18 cellular contexts compared by ENCODE assay signal in the genomic region with DNA sequence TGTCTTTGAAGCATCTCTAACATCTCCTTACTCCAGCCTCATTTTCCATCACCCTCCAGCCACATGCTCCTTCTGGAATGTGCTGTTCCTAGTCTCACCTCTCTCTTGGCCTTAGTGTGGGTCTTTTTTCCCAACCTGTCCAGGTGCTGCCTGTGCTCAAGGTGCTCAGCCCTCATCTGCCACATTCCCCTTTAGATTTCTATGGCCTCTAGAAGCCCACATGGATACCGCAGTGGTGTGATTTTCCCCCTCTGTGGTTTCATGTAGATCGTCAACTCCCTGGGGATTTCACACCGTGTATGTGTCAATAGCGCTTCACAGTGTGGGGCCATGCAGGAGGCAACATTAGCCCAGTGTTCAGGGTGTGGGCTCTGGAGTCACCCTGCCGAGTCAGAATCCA. TPM values are rescaled to one million over a fixed set of nuclear protein-coding genes. Genes with fewer than 3 reads are reported as not detected.
A peak's percentile ranks its signal among the peaks of the same experiment; 100 is the strongest.
DNase-seq lines count a peak whose midpoint lies in the region; FAIRE-seq and TF ChIP-seq lines count a peak whose summit lies in the region.
"Had no signal": no experiment of that assay in that cellular context is flagged by ENCODE, and none has a peak within 500 bp of the region (broad histone marks: within the 10 kb centered on the region; RNA-seq: fewer than 3 reads in every experiment).

No MANE protein-coding gene starts in this region.

- H3K79me2 ChIP-seq in mesendoderm (ENCODE audit: control insufficient read depth, insufficient read depth, low read length): no peaks in the 10 kb centered on the region

- H2BK15ac ChIP-seq in mesendoderm (replicated peaks; ENCODE audit: low read depth): no peak overlapping the region

- no peak overlapping the region for H3K27ac ChIP-seq in BLaER1
- H3K27ac ChIP-seq in mesendoderm (ENCODE audit: low read depth, low read length): no peak overlapping the region

- in situ Hi-C loops in GM13977 (cut with MboI; ENCODE audit: low pct_unique_long_range_greater_than_20kb, low sequenced_read_pairs, unreplicated experiment): no loop called here

- TF ChIP-seq CTCF in lower leg skin (IDR thresholded peaks at IDR 0.05) (no peak), GM13977 (IDR thresholded peaks at IDR 0.05; ENCODE audit: extremely low read depth, insufficient read depth, missing control alignments) (no peak)

- no peak overlapping the region for H4K5ac ChIP-seq in mesendoderm (ENCODE audit: low read length)

- no peaks in the 10 kb centered on the region for H3K79me1 ChIP-seq in mesendoderm (ENCODE audit: low read length)

- no peak overlapping the region for H3K23ac ChIP-seq in mesendoderm (ENCODE audit: low read length)

- H4K20me1 ChIP-seq in BLaER1: no peaks in the 10 kb centered on the region

- no peak overlapping the region for H2BK120ac ChIP-seq in mesendoderm (ENCODE audit: low read depth, low read length)

- H3K4me3 ChIP-seq in BLaER1: no peak overlapping the region
- no peak overlapping the region for H3K4me3 ChIP-seq in mesendoderm (ENCODE audit: low read length)
- no peak overlapping the region for H3K4me3 ChIP-seq in lower leg skin (ENCODE audit: low read depth, poor library complexity, severe bottlenecking)
- H3K4me3 ChIP-seq: HAP-1 had no signal

- no peak overlapping the region for H3K4ac ChIP-seq in mesendoderm (ENCODE audit: low read depth, low read length)

- H3K36me3 ChIP-seq in BLaER1: no peaks in the 10 kb centered on the region
- H3K36me3 ChIP-seq in mesendoderm (ENCODE audit: control insufficient read depth, insufficient read depth, low read length): no peaks in the 10 kb centered on the region
- H3K36me3 ChIP-seq: BE2C, HAP-1 had no signal

- H4K8ac ChIP-seq in mesendoderm (ENCODE audit: low read depth, low read length): no peak overlapping the region

- intact Hi-C loops in lower leg skin (cut with DNase I; ENCODE audit: low total_unique reads): loop anchor here (10.0 kb wide), 1 partner anchor 183 kb away; no protein-coding TSS in a partner anchor

- no peak for FAIRE-seq in RCC 7860 (lab: Jason Lieb, UNC)
- FAIRE-seq: A204.1, GM12891, GM19239, HepG2, HTR-8/SVneo had no signal

- H3K4me1 ChIP-seq in BLaER1: peaks cover 20% of the 10 kb centered on the region
- H3K4me1 ChIP-seq in mesendoderm (ENCODE audit: control insufficient read depth, low read depth, low read length): peaks cover 12% of the 10 kb centered on the region
- H3K4me1 ChIP-seq: BE2C, HAP-1 had no signal

- H2AK5ac ChIP-seq in mesendoderm (ENCODE audit: low read length): no peak overlapping the region

- DNase-seq in Daoy (ENCODE audit: low read depth) (peak; percentile 23), NCI-H526 treated with DMSO at 0.1 percent for 48 hours (lab: John Stamatoyannopoulos, UW) (peak; percentile 18), mesendoderm (peak; percentile 72), lower leg skin (ENCODE audit: low spot score in 2 of 2) (no peak), GM13977 (ENCODE audit: low spot score) (no peak), RCC 7860 (ENCODE audit: low spot score) (no peak)
- DNase-seq: BE2C; CD8-positive, alpha-beta memory T cell; DMS53; GOT3; HFFc6 had no signal

- no peaks in the 10 kb centered on the region for H3K9me3 ChIP-seq in BLaER1
- H3K9me3 ChIP-seq: BE2C, HAP-1 had no signal

- no peak for TF ChIP-seq POLR2A in lower leg skin (IDR thresholded peaks at IDR 0.05)

- H3K27me3 ChIP-seq in BLaER1 (no peaks in the 10 kb centered on the region), mesendoderm (ENCODE audit: insufficient read depth, low read length, poor library complexity) (no peaks in the 10 kb centered on the region)
- H3K27me3 ChIP-seq: BE2C had no signal

- H3K56ac ChIP-seq in mesendoderm (ENCODE audit: low read length): no peak overlapping the region

- H3K18ac ChIP-seq in mesendoderm (ENCODE audit: low read length): no peak overlapping the region

- WGBS in mesendoderm (ENCODE audit: extremely low coverage, insufficient coverage, low lambda C conversion rate): no CpG with 5 or more reads among the region's 5 CpGs
- 90% methylated on average over 5 of the region's 5 CpGs for WGBS in lower leg skin, 2 donors

- H2BK5ac ChIP-seq in mesendoderm (ENCODE audit: low read length): no peak overlapping the region

- H3K9ac ChIP-seq in BLaER1 (no peak overlapping the region), mesendoderm (ENCODE audit: low read length) (no peak overlapping the region)

- peak overlapping the region; percentile 34 for H3K4me2 ChIP-seq in BLaER1
- no peak overlapping the region for H3K4me2 ChIP-seq in mesendoderm (ENCODE audit: low read length)

RNA-seq across cellular contexts. Expression of gene BMPER, which starts 32.5 kb away (rescaled TPM):
- 0.09 and 1.6 TPM in 2 replicates for total RNA-seq in Daoy (2014; rRNA removed; shearing (Covaris generic))
- polyA plus RNA-seq in mesendoderm (2013, experiment 1 of 2): 0.52 TPM
- 0.64 TPM for polyA plus RNA-seq in mesendoderm (2013, experiment 2 of 2)
- under 1 TPM; 0.27 to 0.53 (median 0.34) TPM for total RNA-seq in lower leg skin
- total RNA-seq: CD8-positive, alpha-beta memory T cell; HepG2 had no signal
- polyA plus RNA-seq: CD8-positive, alpha-beta memory T cell; HepG2 had no signal

Comparison
In these comparisons a context has a peak if more than half of its experiments do, and no peak if none do; other contexts are left out.
1. DNase-seq: peak in Daoy (single experiment), NCI-H526 treated with DMSO at 0.1 percent for 48 hours (single experiment) and mesendoderm (single experiment); none in lower leg skin (0 of 2), GM13977 (single experiment) and RCC 7860 (single experiment).